ENCODE assay signal across 9 cellular contexts in genomic region chr2:200306969-200307811, GRCh38. TPM values are rescaled to one million over a fixed set of nuclear protein-coding genes. Genes with fewer than 3 reads are reported as not detected.
DNase-seq lines count a peak whose midpoint lies in the region; TF ChIP-seq lines count a peak whose summit lies in the region.
"Had no signal": no experiment of that assay in that cellular context is flagged by ENCODE, and none has a peak within 500 bp of the region (broad histone marks: within the 10 kb centered on the region; RNA-seq: fewer than 3 reads in every experiment).

No MANE protein-coding gene starts in this region.

- H3K9ac ChIP-seq in H9 (ENCODE audit: extremely low read depth, insufficient read length, low read length) (peak overlapping the region; percentile 91), MM.1S (ENCODE audit: low read length) (peak overlapping the region; percentile 64)

- H3K27me3 Mint-ChIP-seq in H9 (ENCODE audit: low read depth): no peaks in the 10 kb centered on the region

- H3K4ac ChIP-seq in H9 (ENCODE audit: low read depth, low read length): no peak overlapping the region

- no peak for TF ChIP-seq POLR2A in tibial nerve (IDR thresholded peaks at IDR 0.05)

- H3K27ac Mint-ChIP-seq in H9: peak overlapping the region in 1 of 3 experiments; percentile 41; a peak in 3 of 7 replicates

- no peak overlapping the region for H4K8ac ChIP-seq in H9 (replicated peaks; ENCODE audit: insufficient read length, low read depth, low read length)

- no peak overlapping the region for H3K23ac ChIP-seq in H9 (ENCODE audit: insufficient read length, low read depth, low read length)

- no peaks in the 10 kb centered on the region for H3K9me2 ChIP-seq in MM.1S (replicated peaks; ENCODE audit: insufficient read depth, low read length)

- no peak overlapping the region for H2BK15ac ChIP-seq in H9 (ENCODE audit: low read depth, low read length)

- peak overlapping the region; percentile 76 to 86 for H3K4me3 Mint-ChIP-seq in H9

- H3K23me2 ChIP-seq in H9 (ENCODE audit: insufficient read length, low read depth, low read length, poor library complexity, severe bottlenecking): peaks cover 12% of the 10 kb centered on the region

- no peaks in the 10 kb centered on the region for H3K27me3 ChIP-seq in H9 (ENCODE audit: insufficient read depth, low read length)
- H3K27me3 ChIP-seq in MM.1S (replicated peaks; ENCODE audit: insufficient read depth, low read length): no peaks in the 10 kb centered on the region
- no peaks in the 10 kb centered on the region for H3K27me3 ChIP-seq in tibial nerve

- no peak overlapping the region for H3T11ph ChIP-seq in H9 (ENCODE audit: low read length)

- H3K36me3 Mint-ChIP-seq in H9 (ENCODE audit: insufficient read depth in 1 of 3, low read depth in 3 of 3): peaks cover 0 to 3% (median 0%) of the 10 kb centered on the region in 3 experiments; a peak in 1 of 7 replicates

- no peak overlapping the region for H4K91ac ChIP-seq in H9 (ENCODE audit: insufficient read length, low read depth, low read length)

- peaks cover 14% of the 10 kb centered on the region for H3F3A ChIP-seq in MM.1S (ENCODE audit: insufficient read depth, low read length)

- no peak overlapping the region for H2BK12ac ChIP-seq in H9 (ENCODE audit: insufficient read length, low read depth, low read length)

- no peak overlapping the region for H2BK20ac ChIP-seq in H9 (ENCODE audit: low read depth, low read length, poor library complexity, severe bottlenecking)

- no peak overlapping the region for H4K5ac ChIP-seq in H9 (ENCODE audit: insufficient read length, low read depth, low read length)

- H3K14ac ChIP-seq in H9 (ENCODE audit: insufficient read depth, low read length): peak overlapping the region; percentile 86

- H2AK5ac ChIP-seq in H9 (ENCODE audit: insufficient read length, low read length): no peak overlapping the region

- H3K56ac ChIP-seq in H9 (ENCODE audit: insufficient read length, low read depth, low read length): no peak overlapping the region

- peak overlapping the region; percentile 78 for H3K4me2 ChIP-seq in H9 (ENCODE audit: insufficient read depth, insufficient read length, low read length)
- H3K4me2 ChIP-seq in MM.1S (ENCODE audit: low read depth, low read length): peak overlapping the region; percentile 85

- peaks cover 51 to 53% of the 10 kb centered on the region in 2 experiments for H3K4me1 Mint-ChIP-seq in H9

- no peaks in the 10 kb centered on the region for H3K9me3 ChIP-seq in H9 (ENCODE audit: control insufficient read depth, low read depth, low read length)
- H3K9me3 ChIP-seq in MM.1S (replicated peaks; ENCODE audit: insufficient read depth, low read length): no peaks in the 10 kb centered on the region
- H3K9me3 ChIP-seq in tibial nerve: no peaks in the 10 kb centered on the region

- H3K4me3 ChIP-seq in MM.1S (ENCODE audit: low read length) (peak overlapping the region; percentile 73), epithelial cell of proximal tubule (ENCODE audit: low read depth, low read length) (peak overlapping the region; percentile 71), tibial nerve (peak overlapping the region; percentile 67 to 83 (median 72))

- H4K20me1 ChIP-seq in H9 (ENCODE audit: control insufficient read depth, insufficient read depth, insufficient read length): no peaks in the 10 kb centered on the region
- H4K20me1 ChIP-seq in MM.1S (ENCODE audit: insufficient read depth, low read length): no peaks in the 10 kb centered on the region

- H3K4me1 ChIP-seq in H9 (ENCODE audit: insufficient read depth, low read length) (peaks cover 24% of the 10 kb centered on the region; the same call in 1 of the 2 replicates), MM.1S (ENCODE audit: low read length) (peaks cover 19% of the 10 kb centered on the region), tibial nerve (peaks cover 0 to 52% (median 14%) of the 10 kb centered on the region in 4 donors)

- H2BK5ac ChIP-seq in H9 (ENCODE audit: insufficient read length, low read length): no peak overlapping the region

- WGBS in H9 (ENCODE audit: extremely low coverage, insufficient read length, low lambda C conversion rate): no CpG with 5 or more reads among the region's 128 CpGs
- 0% methylated on average over 63 to 64 of the region's 128 CpGs for WGBS in tibial nerve, 2 donors

- H3K18ac ChIP-seq in H9 (ENCODE audit: insufficient read length, low read depth, low read length): peak overlapping the region; percentile 64

- DNase-seq in NCI-H2196 (lab: John Stamatoyannopoulos, UW; ENCODE audit: unreplicated experiment): peak; percentile 11
- DNase-seq in NCI-H2196 treated with DMSO at 0.1 percent for 48 hours (lab: John Stamatoyannopoulos, UW; ENCODE audit: unreplicated experiment): no peak
- peak; percentile 39 for DNase-seq in H9
- peak; percentile 60 for DNase-seq in MM.1S
- peak; percentile 24 for DNase-seq in activated CD8-positive, alpha-beta memory T cell treated with anti-CD3 and anti-CD28 coated beads, Interleukin-2, amount 50 U/mL, for 4 hours
- no peak for DNase-seq in epithelial cell of proximal tubule (ENCODE audit: low read depth)
- peak; percentile 62 for DNase-seq in myocyte (ENCODE audit: low read depth)
- peak; percentile 19 to 26 for DNase-seq in tibial nerve (ENCODE audit: low spot score in 2 of 2)
- DNase-seq: DND-41 had no signal

- H3K79me2 ChIP-seq in H9 (ENCODE audit: insufficient read depth, low read length): peaks cover 44% of the 10 kb centered on the region
- peaks cover 52% of the 10 kb centered on the region for H3K79me2 ChIP-seq in MM.1S (ENCODE audit: low read length)

- no peaks in the 10 kb centered on the region; the same call in 1 of the 2 replicates for H3K36me3 ChIP-seq in MM.1S (replicated peaks; ENCODE audit: insufficient read depth, low read length)
- no peaks in the 10 kb centered on the region for H3K36me3 ChIP-seq in tibial nerve

- peak in 1 of 2 donors; percentile 36 for TF ChIP-seq EP300 in tibial nerve (IDR thresholded peaks at IDR 0.05)

- TF ChIP-seq CTCF in H9 (conservative IDR thresholded peaks at IDR 0.05): no peak
- TF ChIP-seq CTCF in MM.1S (IDR thresholded peaks at IDR 0.05; ENCODE audit: low read length): no peak
- no peak for TF ChIP-seq CTCF in epithelial cell of proximal tubule (conservative IDR thresholded peaks at IDR 0.05; ENCODE audit: low read depth, low read length)
- peak in 1 of 5 experiments; percentile 7 for TF ChIP-seq CTCF in tibial nerve (IDR thresholded peaks at IDR 0.05)

- H2BK120ac ChIP-seq in H9 (ENCODE audit: low read depth, low read length, poor library complexity, severe bottlenecking): no peak overlapping the region

- H3K9me3 Mint-ChIP-seq in H9: no peaks in the 10 kb centered on the region; a peak in 2 of 5 replicates

- H2AFZ ChIP-seq in H9 (ENCODE audit: low read length) (no peak overlapping the region), MM.1S (ENCODE audit: low read length) (peak overlapping the region; percentile 24; the same call in 1 of the 2 replicates)

- no peaks in the 10 kb centered on the region for H3K79me1 ChIP-seq in H9 (ENCODE audit: insufficient read depth, low read depth, low read length, poor library complexity, severe bottlenecking)

- H3K27ac ChIP-seq in H9 (ENCODE audit: insufficient read length, low read depth, low read length): no peak overlapping the region
- peak overlapping the region; percentile 51; the same call in 1 of the 2 replicates for H3K27ac ChIP-seq in MM.1S (ENCODE audit: low read length)
- peak overlapping the region; percentile 89 to 95 (median 92) for H3K27ac ChIP-seq in tibial nerve

RNA-seq across cellular contexts. Expression of gene SPATS2L, which starts 0.7 kb away (rescaled TPM):
- total RNA-seq in H9 (2021) (45.9 and 47.3 TPM in 2 replicates), epithelial cell of proximal tubule (93.9 and 115 TPM in 2 replicates), myocyte (491 and 570 TPM in 2 replicates), tibial nerve (10 to 100 TPM; 50.9 to 74.1 (median 57.2) TPM)
- 166 TPM for polyA plus RNA-seq in myocyte (2012)

Comparison
In these comparisons a context has a peak if more than half of its experiments do, and no peak if none do; other contexts are left out.
1. DNase-seq: peak in NCI-H2196 (single experiment), H9 (single experiment), MM.1S (single experiment), activated CD8-positive, alpha-beta memory T cell treated with anti-CD3 and anti-CD28 coated beads, Interleukin-2, amount 50 U/mL, for 4 hours (single experiment), myocyte (single experiment) and tibial nerve (2 of 2); none in NCI-H2196 treated with DMSO at 0.1 percent for 48 hours (single experiment) and epithelial cell of proximal tubule (single experiment).
2. Peak in every context shown above with its lines, with median percentiles within 50 percentile points of each other: H3K4me3 ChIP-seq.